Comparison of ENCODE assay signal across 14 cellular contexts in genomic region chr14:99187858-99188257, GRCh38.
DNase-seq lines count a peak whose midpoint lies in the region; ATAC-seq and TF ChIP-seq lines count a peak whose summit lies in the region.
"Had no signal": no experiment of that assay in that cellular context is flagged by ENCODE, and none has a peak within 500 bp of the region (broad histone marks: within the 10 kb centered on the region; RNA-seq: fewer than 3 reads in every experiment).

No MANE protein-coding gene starts in this region.

- peaks cover 12% of the 10 kb centered on the region for H3K36me3 ChIP-seq in CD4-positive, alpha-beta memory T cell (ENCODE audit: insufficient read depth, low read length)
- no peaks in the 10 kb centered on the region for H3K36me3 ChIP-seq in HEK293 (ENCODE audit: control insufficient read depth in 2 of 2, insufficient read depth in 1 of 2, low read length in 2 of 2)
- H3K36me3 ChIP-seq: BE2C, cardiac muscle cell, thoracic aorta had no signal

- POLR2A ChIA-PET in CD4-positive, alpha-beta memory T cell (lab: Charles Lee; ENCODE audit: partially characterized antibody), result interaction anchor here (0.6 to 87.2 kb wide), 9 partner anchors 9 to 1210 kb away, joined by 3 to 6015 read pairs (median 4); partner anchors contain the start of gene BCL11B
- POLR2A ChIA-PET in HEK293 (lab: Yijun Ruan, JAX), result no interaction called here

- no peaks in the 10 kb centered on the region for H3K9me3 ChIP-seq in CD4-positive, alpha-beta memory T cell (ENCODE audit: control insufficient read depth in 1 of 2, low read length in 2 of 2)
- H3K9me3 ChIP-seq in HEK293 (ENCODE audit: control insufficient read depth, insufficient read depth, low read depth, low read length), result no peaks in the 10 kb centered on the region
- H3K9me3 ChIP-seq: BE2C, thoracic aorta had no signal

- peaks cover 78 to 97% (median 88%) of the 10 kb centered on the region in 4 donors for H3K4me1 Mint-ChIP-seq in CD4-positive, alpha-beta memory T cell
- peaks cover 95% of the 10 kb centered on the region for H3K4me1 Mint-ChIP-seq in activated T-cell treated with anti-CD3 and anti-CD28 coated beads, Interleukin-2, amount 50 U/mL, for 72 hours (ENCODE audit: low read depth)
- H3K4me1 Mint-ChIP-seq in glutamatergic neuron (ENCODE audit: low read depth, unreplicated experiment), result peaks cover 26% of the 10 kb centered on the region

- peak; percentile 50 to 53 for ATAC-seq in activated T-cell treated with anti-CD3 and anti-CD28 coated beads, Interleukin-2, amount 50 U/mL, for 72 hours (replicated peaks in 1 of 2)
- no peak for ATAC-seq in foreskin keratinocyte
- ATAC-seq: right cardiac atrium had no signal

- peaks cover 0 to 7% (median 0%) of the 10 kb centered on the region in 8 donors for H3K9me3 Mint-ChIP-seq in CD4-positive, alpha-beta memory T cell
- H3K9me3 Mint-ChIP-seq in activated T-cell treated with anti-CD3 and anti-CD28 coated beads, Interleukin-2, amount 50 U/mL, for 72 hours, result no peaks in the 10 kb centered on the region
- peaks cover 4% of the 10 kb centered on the region for H3K9me3 Mint-ChIP-seq in glutamatergic neuron (ENCODE audit: unreplicated experiment)

- H3K27me3 ChIP-seq in CD4-positive, alpha-beta memory T cell (ENCODE audit: insufficient read depth, low read length), result no peaks in the 10 kb centered on the region
- no peaks in the 10 kb centered on the region for H3K27me3 ChIP-seq in foreskin keratinocyte
- H3K27me3 ChIP-seq: cardiac muscle cell had no signal

- CTCF ChIA-PET in CD4-positive, alpha-beta memory T cell (lab: Charles Lee; ENCODE audit: partially characterized antibody), result interaction anchor here (0.8 to 5.2 kb wide), 6 partner anchors 9 to 1049 kb away, joined by 3 to 39 read pairs (median 10); no protein-coding TSS in a partner anchor
- CTCF ChIA-PET in HEK293 (lab: Yijun Ruan, JAX), result no interaction called here

- H3K4me3 Mint-ChIP-seq in CD4-positive, alpha-beta memory T cell, result peak overlapping the region; percentile 74 to 93 (median 83)
- peak overlapping the region; percentile 82 to 98 for H3K4me3 Mint-ChIP-seq in activated T-cell treated with anti-CD3 and anti-CD28 coated beads, Interleukin-2, amount 50 U/mL, for 72 hours
- H3K4me3 Mint-ChIP-seq in glutamatergic neuron (ENCODE audit: unreplicated experiment), result no peak overlapping the region

- peaks cover 23 to 54% of the 10 kb centered on the region in 2 donors for H3K36me3 Mint-ChIP-seq in CD4-positive, alpha-beta memory T cell
- H3K36me3 Mint-ChIP-seq in activated T-cell treated with anti-CD3 and anti-CD28 coated beads, Interleukin-2, amount 50 U/mL, for 72 hours (ENCODE audit: insufficient read depth in 2 of 2), result peaks cover 6 to 14% of the 10 kb centered on the region in 2 donors
- H3K36me3 Mint-ChIP-seq in glutamatergic neuron (ENCODE audit: unreplicated experiment), result no peaks in the 10 kb centered on the region

- peaks cover 94% of the 10 kb centered on the region for H3K4me1 ChIP-seq in CD4-positive, alpha-beta memory T cell (ENCODE audit: insufficient read depth, low read length)
- peaks cover 16% of the 10 kb centered on the region for H3K4me1 ChIP-seq in HEK293 (ENCODE audit: control insufficient read depth, insufficient read depth, low read length)
- H3K4me1 ChIP-seq in foreskin keratinocyte, result peaks cover 5% of the 10 kb centered on the region
- H3K4me1 ChIP-seq: BE2C had no signal

- no peaks in the 10 kb centered on the region for H3K27me3 Mint-ChIP-seq in CD4-positive, alpha-beta memory T cell
- H3K27me3 Mint-ChIP-seq in activated T-cell treated with anti-CD3 and anti-CD28 coated beads, Interleukin-2, amount 50 U/mL, for 72 hours (ENCODE audit: low read depth), result no peaks in the 10 kb centered on the region
- peaks cover 2% of the 10 kb centered on the region for H3K27me3 Mint-ChIP-seq in glutamatergic neuron (ENCODE audit: unreplicated experiment)

- peak overlapping the region; percentile 88 to 97 (median 94) for H3K27ac Mint-ChIP-seq in CD4-positive, alpha-beta memory T cell
- H3K27ac Mint-ChIP-seq in activated T-cell treated with anti-CD3 and anti-CD28 coated beads, Interleukin-2, amount 50 U/mL, for 72 hours, result peak overlapping the region; percentile 77
- H3K27ac Mint-ChIP-seq in glutamatergic neuron (ENCODE audit: unreplicated experiment), result peak overlapping the region; percentile 52

- TF ChIP-seq CTCF in HEK293 (tag by site-specific recombination; IDR thresholded peaks at IDR 0.05) (no peak), glutamatergic neuron (IDR thresholded peaks at IDR 0.05; ENCODE audit: partially characterized antibody, unreplicated experiment) (no peak), foreskin keratinocyte (conservative IDR thresholded peaks at IDR 0.05) (no peak)

- H3K4me3 ChIP-seq in CD4-positive, alpha-beta memory T cell (ENCODE audit: low read length in 2 of 2), result peak overlapping the region; percentile 13 to 21
- no peak overlapping the region for H3K4me3 ChIP-seq in HEK293 (ENCODE audit: low read depth, low read length)
- H3K4me3 ChIP-seq: cardiac muscle cell, thoracic aorta had no signal

- H3K27ac ChIP-seq in CD4-positive, alpha-beta memory T cell (ENCODE audit: low read depth, low read length), result peak overlapping the region; percentile 81
- no peak overlapping the region for H3K27ac ChIP-seq in HEK293 (ENCODE audit: extremely low read depth, low read depth, low read length)
- no peak overlapping the region for H3K27ac ChIP-seq in foreskin keratinocyte
- H3K27ac ChIP-seq: cardiac muscle cell, thoracic aorta had no signal

- DNase-seq in CD4-positive, alpha-beta memory T cell, result peak in 1 of 5 donors; percentile 32
- peak; percentile 44 to 49 for DNase-seq in activated T-cell treated with anti-CD3 and anti-CD28 coated beads, Interleukin-2, amount 50 U/mL, for 72 hours
- DNase-seq in glutamatergic neuron (no peak), NCI-H82 (lab: John Stamatoyannopoulos, UW) (no peak), D341Med (ENCODE audit: low spot score) (no peak), foreskin keratinocyte (no peak)
- DNase-seq: BE2C, hippocampal formation, kidney glomerular epithelial cell, NCI-H446 treated with DMSO at 0.1 percent for 48 hours, right cardiac atrium had no signal

- intact Hi-C loops in CD4-positive, alpha-beta memory T cell (cut with micrococcal nuclease), result no loop called here

TF ChIP-seq in HEK293, 187 proteins besides CTCF, POLR2A, EP300 and RAD21:
- TF ChIP-seq PRDM6 (tag by site-specific recombination; IDR thresholded peaks at IDR 0.05) (peak; percentile 23; the same call in 1 of the 2 replicates), ZNF239 (tag by site-specific recombination; IDR thresholded peaks at IDR 0.05) (no peak)

Comparison
In these comparisons a context has a peak if more than half of its experiments do, and no peak if none do; other contexts are left out.
1. DNase-seq: peak in activated T-cell treated with anti-CD3 and anti-CD28 coated beads, Interleukin-2, amount 50 U/mL, for 72 hours (2 of 2); none in glutamatergic neuron (single experiment), NCI-H82 (single experiment), D341Med (single experiment) and foreskin keratinocyte (0 of 2).
2. Peak in every context shown above with its lines, with median percentiles within 50 percentile points of each other: H3K27ac Mint-ChIP-seq.